ENCODE assay signal across 16 cellular contexts in genomic region chr19:45163156-45163555, GRCh38. TPM values are rescaled to one million over a fixed set of nuclear protein-coding genes. Genes with fewer than 3 reads are reported as not detected.
DNase-seq lines count a peak whose midpoint lies in the region; ATAC-seq, FAIRE-seq and TF ChIP-seq lines count a peak whose summit lies in the region.
"Had no signal": no experiment of that assay in that cellular context is flagged by ENCODE, and none has a peak within 500 bp of the region (broad histone marks: within the 10 kb centered on the region; RNA-seq: fewer than 3 reads in every experiment).

No MANE protein-coding gene starts in this region.

- H3K4me2 ChIP-seq in IMR-90 (ENCODE audit: low read depth, low read length) (no peak overlapping the region), K562 (ENCODE audit: insufficient read depth, low read length) (no peak overlapping the region)

- no peak overlapping the region for H3K56ac ChIP-seq in IMR-90 (ENCODE audit: extremely low read depth, insufficient read depth, low read length)

- FAIRE-seq in K562 (lab: Jason Lieb, UNC): no peak
- no peak for FAIRE-seq in kidney (lab: Jason Lieb, UNC)
- FAIRE-seq: D721Med had no signal

- no peak overlapping the region for H3K27ac ChIP-seq in IMR-90 (ENCODE audit: insufficient read depth, low read length)
- H3K27ac ChIP-seq in K562 (ENCODE audit: extremely low read depth, low read depth, low read length): no peak overlapping the region
- H3K27ac ChIP-seq in kidney (ENCODE audit: low read depth in 2 of 2, low read length in 2 of 2): no peak overlapping the region
- peak overlapping the region; percentile 13 for H3K27ac ChIP-seq in vagina

- H4K91ac ChIP-seq in IMR-90 (ENCODE audit: insufficient read depth, low read depth, low read length): no peak overlapping the region

- no peak overlapping the region for H2AK9ac ChIP-seq in IMR-90 (replicated peaks; ENCODE audit: low read depth, low read length, poor library complexity)

- TF ChIP-seq CTCF in IMR-90 (conservative IDR thresholded peaks at IDR 0.05; ENCODE audit: low read depth, low read length) (no peak), K562 (IDR thresholded peaks at IDR 0.05 in 2 of 3, conservative IDR thresholded peaks at IDR 0.05 in 1 of 3; ENCODE audit: insufficient read depth in 2 of 3, low read depth in 1 of 3, low read length in 3 of 3) (no peak), kidney (IDR thresholded peaks at IDR 0.05; ENCODE audit: borderline replicate concordance, extremely low read depth, insufficient read depth) (no peak), vagina (IDR thresholded peaks at IDR 0.05) (no peak), GM10266 (IDR thresholded peaks at IDR 0.05; ENCODE audit: control insufficient read depth, insufficient read depth, low read depth, missing control alignments) (no peak)

- no peak overlapping the region for H3K14ac ChIP-seq in IMR-90 (replicated peaks; ENCODE audit: low read depth, low read length)

- dilution Hi-C loops in IMR-90 (cut with HindIII; ENCODE audit: low sequenced_read_pairs, unreplicated experiment): no loop called here

- H2BK20ac ChIP-seq in IMR-90 (ENCODE audit: low read depth, low read length): no peak overlapping the region

- H4K5ac ChIP-seq in IMR-90 (ENCODE audit: low read depth, low read length): no peak overlapping the region

- DNase-seq in IMR-90 (no peak), K562 (ENCODE audit: extremely low read depth in 1 of 4, low spot score in 3 of 4) (no peak), kidney (peak; percentile 53), vagina (ENCODE audit: extremely low spot score in 2 of 2) (no peak), nucleus accumbens (lab: John Stamatoyannopoulos, UW) (no peak), GM10266 (ENCODE audit: extremely low spot score) (no peak)
- DNase-seq: C1 segment of cervical spinal cord; H9; MM.1S; NCI-H1105; NCI-H2081 treated with DMSO at 0.1 percent for 48 hours; NCI-H748 treated with DMSO at 0.1 percent for 48 hours; NK-92 treated with Interleukin-12 subunit alpha and Interleukin-12 subunit beta, amount 100 ng/mL, for 24 hours; SIG-M5 had no signal

- H2AFZ ChIP-seq in IMR-90 (replicated peaks; ENCODE audit: low read length, poor library complexity) (peak overlapping the region; percentile 29), K562 (ENCODE audit: low read depth, low read length) (no peak overlapping the region)

- H3K4me1 ChIP-seq in IMR-90 (ENCODE audit: control insufficient read depth, insufficient read depth, low read length) (peaks cover 2% of the 10 kb centered on the region; the same call in 1 of the 2 replicates), K562 (replicated peaks in 1 of 2; ENCODE audit: control insufficient read depth in 2 of 2, insufficient read depth in 2 of 2, low read length in 2 of 2) (peaks cover 3 to 69% of the 10 kb centered on the region in 2 experiments; a peak in 3 of 5 replicates), kidney (ENCODE audit: control insufficient read depth in 1 of 2, insufficient read depth in 1 of 2, low read depth in 1 of 2, low read length in 2 of 2) (peaks cover 0 to 2% of the 10 kb centered on the region in 2 donors), vagina (peaks cover 62% of the 10 kb centered on the region)

- 80% methylated on average over 13 of the region's 17 CpGs; no CpG with 5 or more reads in 1 of the 2 experiments for WGBS in IMR-90 (ENCODE audit: extremely low coverage in 2 of 2, insufficient read length in 1 of 2), 2 experiments
- WGBS in K562 (ENCODE audit: insufficient coverage, low coverage, missing lambda C conversion rate): 50% methylated on average over 16 of the region's 17 CpGs

- no peak overlapping the region for H2AK5ac ChIP-seq in IMR-90 (ENCODE audit: low read depth, low read length)

- no peak overlapping the region for H2BK120ac ChIP-seq in IMR-90 (ENCODE audit: low read depth, low read length)

- CTCF ChIA-PET in IMR-90 (lab: Yijun Ruan, JAX) (no interaction called here), K562 (lab: Yijun Ruan, JAX; ENCODE audit: low intra/inter-chr PET ratio) (no interaction called here)

- intact Hi-C loops in IMR-90 (cut with micrococcal nuclease) (no loop called here), K562 (cut with micrococcal nuclease) (no loop called here), kidney (cut with DNase I) (no loop called here), vagina (cut with DNase I) (no loop called here)

- POLR2A ChIA-PET in IMR-90 (lab: Charles Lee; ENCODE audit: unreplicated experiment) (no interaction called here), K562 (lab: Yijun Ruan, JAX) (interaction anchor here (1.0 kb wide), 1 partner anchor 9 kb away, joined by 3 read pairs; no protein-coding TSS in a partner anchor)

- H3K27me3 ChIP-seq in IMR-90 (ENCODE audit: control insufficient read depth, insufficient read depth, low read length): peaks cover 17% of the 10 kb centered on the region; the same call in 1 of the 2 replicates
- H3K27me3 ChIP-seq in K562 (ENCODE audit: control insufficient read depth in 2 of 2, insufficient read depth in 2 of 2, low read length in 2 of 2): peaks cover 6 to 23% of the 10 kb centered on the region in 2 experiments; a peak in 4 of 5 replicates
- no peaks in the 10 kb centered on the region for H3K27me3 ChIP-seq in vagina

- no peak overlapping the region for H3K9ac ChIP-seq in IMR-90 (ENCODE audit: low read depth, low read length)
- H3K9ac ChIP-seq in K562 (ENCODE audit: insufficient read depth in 1 of 2, low read depth in 2 of 2, low read length in 2 of 2): peak overlapping the region in 1 of 2 experiments; percentile 55; a peak in 1 of 4 replicates
- H3K9ac ChIP-seq in kidney (ENCODE audit: low read length in 2 of 2): no peak overlapping the region

- H4K20me1 ChIP-seq in IMR-90 (ENCODE audit: insufficient read depth, low read length): peaks cover 5% of the 10 kb centered on the region; the same call in 1 of the 2 replicates
- peaks cover 18% of the 10 kb centered on the region; the same call in 1 of the 2 replicates for H4K20me1 ChIP-seq in K562 (replicated peaks; ENCODE audit: control insufficient read depth, insufficient read depth, low read length)

- H3K9me1 ChIP-seq in IMR-90 (ENCODE audit: insufficient read depth, low read length) (no peaks in the 10 kb centered on the region), K562 (ENCODE audit: control insufficient read depth, insufficient read depth, low read length) (no peaks in the 10 kb centered on the region)

- H3K9me3 ChIP-seq in IMR-90 (ENCODE audit: control insufficient read depth, insufficient read depth, low read length) (no peaks in the 10 kb centered on the region), K562 (replicated peaks; ENCODE audit: control insufficient read depth, insufficient read depth, low read depth, low read length) (no peaks in the 10 kb centered on the region), kidney (ENCODE audit: control insufficient read depth in 1 of 2, low read length in 2 of 2) (no peaks in the 10 kb centered on the region), vagina (no peaks in the 10 kb centered on the region)

- no peak overlapping the region for H3K18ac ChIP-seq in IMR-90 (ENCODE audit: low read depth, low read length)

- H4K8ac ChIP-seq in IMR-90 (ENCODE audit: low read depth in 2 of 2, low read length in 2 of 2): no peak overlapping the region

- TF ChIP-seq POLR2A in IMR-90 (IDR thresholded peaks at IDR 0.05; ENCODE audit: low read depth, low read length) (no peak), K562 (conservative IDR thresholded peaks at IDR 0.05) (no peak), vagina (IDR thresholded peaks at IDR 0.05) (no peak)

- H3K4ac ChIP-seq in IMR-90 (ENCODE audit: low read depth, low read length): no peak overlapping the region

- no peaks in the 10 kb centered on the region for H3K79me2 ChIP-seq in K562 (ENCODE audit: control insufficient read depth, insufficient read depth, low read length)

- BruUV-seq in IMR-90 (replicated peaks; lab: Mats Ljungman, UMichigan) (no TSS peak), K562 (replicated peaks; lab: Mats Ljungman, UMichigan) (no TSS peak)

- no peak overlapping the region for H3K4me3 ChIP-seq in IMR-90 (ENCODE audit: insufficient read depth, low read depth, low read length)
- no peak overlapping the region for H3K4me3 ChIP-seq in K562
- no peak overlapping the region for H3K4me3 ChIP-seq in kidney (ENCODE audit: low read length in 2 of 2)
- H3K4me3 ChIP-seq in vagina: no peak overlapping the region

- no peak overlapping the region for H2BK15ac ChIP-seq in IMR-90 (ENCODE audit: low read depth, low read length)

- H3K36me3 ChIP-seq in IMR-90 (ENCODE audit: control insufficient read depth, insufficient read depth, low read length): no peaks in the 10 kb centered on the region
- H3K36me3 ChIP-seq in K562 (ENCODE audit: control insufficient read depth, insufficient read depth, low read length): no peaks in the 10 kb centered on the region
- no peaks in the 10 kb centered on the region for H3K36me3 ChIP-seq in kidney (ENCODE audit: control insufficient read depth in 1 of 2, insufficient read depth in 2 of 2, low read length in 2 of 2)
- no peaks in the 10 kb centered on the region for H3K36me3 ChIP-seq in vagina

- TF ChIP-seq RAD21 in IMR-90 (IDR thresholded peaks at IDR 0.05; ENCODE audit: low read length) (no peak), K562 (CRISPR knock-in tag; conservative IDR thresholded peaks at IDR 0.05 in 1 of 2, IDR thresholded peaks at IDR 0.05 in 1 of 2) (no peak)

- no peak for ATAC-seq in IMR-90 (ENCODE audit: low read depth)
- no peak for ATAC-seq in K562
- no peak for ATAC-seq in GM21390 (IDR thresholded peaks at IDR 0.05; ENCODE audit: unreplicated experiment)

- H3K79me1 ChIP-seq in IMR-90 (ENCODE audit: low read depth in 1 of 2, low read length in 2 of 2): no peaks in the 10 kb centered on the region

- TF ChIP-seq EP300 in K562 (IDR thresholded peaks at IDR 0.05; ENCODE audit: low read length): no peak

- H2BK5ac ChIP-seq in IMR-90 (ENCODE audit: low read depth, low read length, poor library complexity, severe bottlenecking): no peak overlapping the region

- in situ Hi-C loops in IMR-90 (cut with MboI; ENCODE audit: low sequenced_read_pairs): no loop called here
- in situ Hi-C loops in K562 (cut with MboI): no loop called here

- no peak overlapping the region for H3K23ac ChIP-seq in IMR-90 (ENCODE audit: low read depth, low read length)

RNA-seq across cellular contexts. Expression of gene NKPD1, which starts 2.4 kb away (rescaled TPM):
- under 0.01 TPM in 2 replicates for total RNA-seq in IMR-90 (2012; rRNA removed)
- 0.09 and 0.14 TPM in 2 replicates for polyA plus RNA-seq in IMR-90 (2012; rRNA removed)
- 0.06 and 0.14 TPM in 2 replicates for polyA plus RNA-seq in IMR-90 (2012; cell fraction: cytosol; rRNA removed)
- polyA plus RNA-seq in IMR-90 (2012; cell fraction: nucleus; rRNA removed; ENCODE audit: low replicate concordance): 0.15 and 0.71 TPM in 2 replicates
- 0.30 TPM in 1 of 2 replicates, not detected in the other for total RNA-seq in K562 (2011; cell fraction: chromatin; rRNA removed; ENCODE audit: low replicate concordance)
- 0.17 and 0.79 TPM in 2 replicates for total RNA-seq in K562 (2011; cell fraction: nucleolus; rRNA removed)
- 0.15 TPM in 2 replicates for total RNA-seq in K562 (2011; cell fraction: nucleoplasm; rRNA removed)
- total RNA-seq in K562 (2014; rRNA removed): 0.09 TPM in 1 of 2 replicates, not detected in the other
- total RNA-seq in K562 (2014; rRNA removed; fragmentation: Illumina TruSeq; extraction: Trizol): not detected in 2 replicates
- total RNA-seq in K562 (2015; rRNA removed; fragmentation: Illumina TruSeq; extraction: Trizol): not detected in 2 replicates
- 0.04 TPM in 2 replicates for total RNA-seq in K562 (2021)
- polyA plus RNA-seq in K562 (2011; rRNA removed): 0.01 TPM in 1 of 2 replicates, not detected in the other
- 0.03 and 0.13 TPM in 2 replicates for polyA plus RNA-seq in K562 (2011; cell fraction: cytosol; rRNA removed)
- 0.11 and 0.20 TPM in 2 replicates for polyA plus RNA-seq in K562 (2011; cell fraction: nucleus; rRNA removed)
- 0.03 and 0.26 TPM in 2 replicates for polyA plus RNA-seq in K562 (2012)
- polyA plus RNA-seq in K562 (2014; fragmentation: Illumina TruSeq; extraction: Trizol): 0.03 TPM in 1 of 2 replicates, not detected in the other
- not detected for polyA plus RNA-seq in K562 (2014; fragmentation: Nextera tagmentation; extraction: Ambion mirVana)
- polyA plus RNA-seq in K562 (2014; rRNA removed): 0.04 and 0.07 TPM in 2 replicates
- not detected in 2 replicates for polyA minus RNA-seq in K562 (2011; rRNA and poly(A)+ RNA removed)
- polyA minus RNA-seq in K562 (2011; cell fraction: cytosol; rRNA and poly(A)+ RNA removed): not detected in 2 replicates
- polyA minus RNA-seq in K562 (2011; cell fraction: nucleus; rRNA and poly(A)+ RNA removed): 0.11 and 0.13 TPM in 2 replicates
- 0.09 TPM for total RNA-seq in kidney
- not detected for polyA plus RNA-seq in kidney (ENCODE audit: insufficient read depth, low read depth, low replicate concordance)
- total RNA-seq in vagina: 14.0 TPM

RNA-seq across cellular contexts. Expression of gene TRAPPC6A, which starts 14.9 kb away (rescaled TPM):
- total RNA-seq in IMR-90 (2012; rRNA removed): 3.1 and 4.1 TPM in 2 replicates
- polyA plus RNA-seq in IMR-90 (2012; rRNA removed): 11.9 and 13.4 TPM in 2 replicates
- polyA plus RNA-seq in IMR-90 (2012; cell fraction: cytosol; rRNA removed): 10.6 and 35.3 TPM in 2 replicates
- 5.3 and 9.9 TPM in 2 replicates for polyA plus RNA-seq in IMR-90 (2012; cell fraction: nucleus; rRNA removed; ENCODE audit: low replicate concordance)
- total RNA-seq in K562 (2011; cell fraction: chromatin; rRNA removed; ENCODE audit: low replicate concordance): 3.4 and 9.5 TPM in 2 replicates
- 12.4 and 13.0 TPM in 2 replicates for total RNA-seq in K562 (2011; cell fraction: nucleolus; rRNA removed)
- total RNA-seq in K562 (2011; cell fraction: nucleoplasm; rRNA removed): 5.6 and 7.4 TPM in 2 replicates
- 16.6 and 18.8 TPM in 2 replicates for total RNA-seq in K562 (2014; rRNA removed)
- total RNA-seq in K562 (2014; rRNA removed; fragmentation: Illumina TruSeq; extraction: Trizol): 1.5 and 2.7 TPM in 2 replicates
- 9.5 and 11.6 TPM in 2 replicates for total RNA-seq in K562 (2015; rRNA removed; fragmentation: Illumina TruSeq; extraction: Trizol)
- total RNA-seq in K562 (2021): 17.8 and 20.2 TPM in 2 replicates
- 22.4 and 35.8 TPM in 2 replicates for polyA plus RNA-seq in K562 (2011; rRNA removed)
- polyA plus RNA-seq in K562 (2011; cell fraction: cytosol; rRNA removed): 69.0 and 84.4 TPM in 2 replicates
- polyA plus RNA-seq in K562 (2011; cell fraction: nucleus; rRNA removed): 28.2 and 34.8 TPM in 2 replicates
- 27.4 and 76.0 TPM in 2 replicates for polyA plus RNA-seq in K562 (2012)
- polyA plus RNA-seq in K562 (2014; fragmentation: Illumina TruSeq; extraction: Trizol): 5.0 and 14.3 TPM in 2 replicates
- 1 to 10 TPM in 1 of 2 experiments, under 1 TPM in 1; 0.82 to 7.7 TPM for polyA plus RNA-seq in K562 (2014; fragmentation: Nextera tagmentation; extraction: Ambion mirVana)
- 23.6 and 28.2 TPM in 2 replicates for polyA plus RNA-seq in K562 (2014; rRNA removed)
- 2.7 and 4.5 TPM in 2 replicates for polyA minus RNA-seq in K562 (2011; rRNA and poly(A)+ RNA removed)
- 5.6 and 15.6 TPM in 2 replicates for polyA minus RNA-seq in K562 (2011; cell fraction: cytosol; rRNA and poly(A)+ RNA removed)
- polyA minus RNA-seq in K562 (2011; cell fraction: nucleus; rRNA and poly(A)+ RNA removed): 4.2 and 5.3 TPM in 2 replicates
- 37.2 TPM for total RNA-seq in kidney
- 123 TPM for polyA plus RNA-seq in kidney (ENCODE audit: insufficient read depth, low read depth, low replicate concordance)
- total RNA-seq in vagina: 28.7 TPM

RNA-seq across cellular contexts. Expression of gene BLOC1S3, which starts 15.4 kb away (rescaled TPM):
- total RNA-seq in IMR-90 (2012; rRNA removed) (0.83 and 1.1 TPM in 2 replicates), K562 (2014; rRNA removed) (5.2 and 9.8 TPM in 2 replicates), K562 (2014; rRNA removed; fragmentation: Illumina TruSeq; extraction: Trizol) (3.3 and 3.9 TPM in 2 replicates), K562 (2015; rRNA removed; fragmentation: Illumina TruSeq; extraction: Trizol) (4.3 and 4.4 TPM in 2 replicates), K562 (2021) (17.1 and 20.2 TPM in 2 replicates), kidney (13.2 TPM), vagina (12.5 TPM)
- polyA plus RNA-seq in IMR-90 (2012; rRNA removed) (4.7 and 4.9 TPM in 2 replicates), K562 (2011; rRNA removed) (6.2 and 11.4 TPM in 2 replicates), K562 (2014; fragmentation: Illumina TruSeq; extraction: Trizol) (10.3 and 11.1 TPM in 2 replicates), K562 (2014; fragmentation: Nextera tagmentation; extraction: Ambion mirVana) (10 to 100 TPM; 12.4 to 16.1 TPM), K562 (2014; rRNA removed) (7.6 and 10.4 TPM in 2 replicates), kidney (ENCODE audit: insufficient read depth, low read depth, low replicate concordance) (5.2 TPM)
- 3.6 and 6.5 TPM in 2 replicates for polyA plus RNA-seq in IMR-90 (2012; cell fraction: cytosol; rRNA removed)
- polyA plus RNA-seq in IMR-90 (2012; cell fraction: nucleus; rRNA removed; ENCODE audit: low replicate concordance): 4.6 and 6.9 TPM in 2 replicates
- 10.9 and 22.2 TPM in 2 replicates for total RNA-seq in K562 (2011; cell fraction: chromatin; rRNA removed; ENCODE audit: low replicate concordance)
- total RNA-seq in K562 (2011; cell fraction: nucleolus; rRNA removed): 17.1 and 20.5 TPM in 2 replicates
- 16.6 and 18.9 TPM in 2 replicates for total RNA-seq in K562 (2011; cell fraction: nucleoplasm; rRNA removed)
- 12.4 and 13.2 TPM in 2 replicates for polyA plus RNA-seq in K562 (2011; cell fraction: cytosol; rRNA removed)
- polyA plus RNA-seq in K562 (2011; cell fraction: nucleus; rRNA removed): 9.9 and 10.0 TPM in 2 replicates
- 10.1 and 12.7 TPM in 2 replicates for polyA plus RNA-seq in K562 (2012)
- 6.1 and 9.3 TPM in 2 replicates for polyA minus RNA-seq in K562 (2011; rRNA and poly(A)+ RNA removed)
- polyA minus RNA-seq in K562 (2011; cell fraction: cytosol; rRNA and poly(A)+ RNA removed): 6.8 and 9.4 TPM in 2 replicates
- 4.2 and 7.1 TPM in 2 replicates for polyA minus RNA-seq in K562 (2011; cell fraction: nucleus; rRNA and poly(A)+ RNA removed)
